2 cellular contexts compared by ENCODE assay signal in genomic region chr6:146300540-146300939, GRCh38.
TF ChIP-seq lines count a peak whose summit lies in the region.

No MANE protein-coding gene starts in this region.

TF ChIP-seq in SK-N-SH treated with all-trans-retinoic acid at 6 μM for 48 hours, 23 proteins besides CTCF, POLR2A, EP300 and RAD21 (continued from another document):
- TF ChIP-seq, protein P1, sequence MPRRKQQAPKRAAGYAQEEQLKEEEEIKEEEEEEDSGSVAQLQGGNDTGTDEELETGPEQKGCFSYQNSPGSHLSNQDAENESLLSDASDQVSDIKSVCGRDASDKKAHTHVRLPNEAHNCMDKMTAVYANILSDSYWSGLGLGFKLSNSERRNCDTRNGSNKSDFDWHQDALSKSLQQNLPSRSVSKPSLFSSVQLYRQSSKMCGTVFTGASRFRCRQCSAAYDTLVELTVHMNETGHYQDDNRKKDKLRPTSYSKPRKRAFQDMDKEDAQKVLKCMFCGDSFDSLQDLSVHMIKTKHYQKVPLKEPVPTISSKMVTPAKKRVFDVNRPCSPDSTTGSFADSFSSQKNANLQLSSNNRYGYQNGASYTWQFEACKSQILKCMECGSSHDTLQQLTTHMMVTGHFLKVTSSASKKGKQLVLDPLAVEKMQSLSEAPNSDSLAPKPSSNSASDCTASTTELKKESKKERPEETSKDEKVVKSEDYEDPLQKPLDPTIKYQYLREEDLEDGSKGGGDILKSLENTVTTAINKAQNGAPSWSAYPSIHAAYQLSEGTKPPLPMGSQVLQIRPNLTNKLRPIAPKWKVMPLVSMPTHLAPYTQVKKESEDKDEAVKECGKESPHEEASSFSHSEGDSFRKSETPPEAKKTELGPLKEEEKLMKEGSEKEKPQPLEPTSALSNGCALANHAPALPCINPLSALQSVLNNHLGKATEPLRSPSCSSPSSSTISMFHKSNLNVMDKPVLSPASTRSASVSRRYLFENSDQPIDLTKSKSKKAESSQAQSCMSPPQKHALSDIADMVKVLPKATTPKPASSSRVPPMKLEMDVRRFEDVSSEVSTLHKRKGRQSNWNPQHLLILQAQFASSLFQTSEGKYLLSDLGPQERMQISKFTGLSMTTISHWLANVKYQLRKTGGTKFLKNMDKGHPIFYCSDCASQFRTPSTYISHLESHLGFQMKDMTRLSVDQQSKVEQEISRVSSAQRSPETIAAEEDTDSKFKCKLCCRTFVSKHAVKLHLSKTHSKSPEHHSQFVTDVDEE (CRISPR knock-in tag; IDR thresholded peaks at IDR 0.05): no peak
- no peak for TF ChIP-seq PPARA (CRISPR knock-in tag; IDR thresholded peaks at IDR 0.05; ENCODE audit: borderline replicate concordance)
- TF ChIP-seq, protein P2, sequence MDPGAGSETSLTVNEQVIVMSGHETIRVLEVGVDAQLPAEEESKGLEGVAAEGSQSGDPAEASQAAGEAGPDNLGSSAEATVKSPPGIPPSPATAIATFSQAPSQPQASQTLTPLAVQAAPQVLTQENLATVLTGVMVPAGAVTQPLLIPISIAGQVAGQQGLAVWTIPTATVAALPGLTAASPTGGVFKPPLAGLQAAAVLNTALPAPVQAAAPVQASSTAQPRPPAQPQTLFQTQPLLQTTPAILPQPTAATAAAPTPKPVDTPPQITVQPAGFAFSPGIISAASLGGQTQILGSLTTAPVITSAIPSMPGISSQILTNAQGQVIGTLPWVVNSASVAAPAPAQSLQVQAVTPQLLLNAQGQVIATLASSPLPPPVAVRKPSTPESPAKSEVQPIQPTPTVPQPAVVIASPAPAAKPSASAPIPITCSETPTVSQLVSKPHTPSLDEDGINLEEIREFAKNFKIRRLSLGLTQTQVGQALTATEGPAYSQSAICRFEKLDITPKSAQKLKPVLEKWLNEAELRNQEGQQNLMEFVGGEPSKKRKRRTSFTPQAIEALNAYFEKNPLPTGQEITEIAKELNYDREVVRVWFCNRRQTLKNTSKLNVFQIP (CRISPR knock-in tag; IDR thresholded peaks at IDR 0.05; ENCODE audit: borderline replicate concordance, low read depth): no peak

TF ChIP-seq in SK-N-SH, 30 proteins besides CTCF, POLR2A, EP300 and RAD21 (continued from another document):
- TF ChIP-seq, protein P3, sequence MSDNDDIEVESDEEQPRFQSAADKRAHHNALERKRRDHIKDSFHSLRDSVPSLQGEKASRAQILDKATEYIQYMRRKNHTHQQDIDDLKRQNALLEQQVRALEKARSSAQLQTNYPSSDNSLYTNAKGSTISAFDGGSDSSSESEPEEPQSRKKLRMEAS (IDR thresholded peaks at IDR 0.05; ENCODE audit: low read depth): no peak
- TF ChIP-seq YY1 (IDR thresholded peaks at IDR 0.05; ENCODE audit: low read depth): no peak
- no peak for TF ChIP-seq TCF12 (IDR thresholded peaks at IDR 0.05)
- TF ChIP-seq RFX5 (IDR thresholded peaks at IDR 0.05; ENCODE audit: low read length): no peak
- no peak for TF ChIP-seq GABPA (IDR thresholded peaks at IDR 0.05; ENCODE audit: low read depth)
- TF ChIP-seq, protein P4, sequence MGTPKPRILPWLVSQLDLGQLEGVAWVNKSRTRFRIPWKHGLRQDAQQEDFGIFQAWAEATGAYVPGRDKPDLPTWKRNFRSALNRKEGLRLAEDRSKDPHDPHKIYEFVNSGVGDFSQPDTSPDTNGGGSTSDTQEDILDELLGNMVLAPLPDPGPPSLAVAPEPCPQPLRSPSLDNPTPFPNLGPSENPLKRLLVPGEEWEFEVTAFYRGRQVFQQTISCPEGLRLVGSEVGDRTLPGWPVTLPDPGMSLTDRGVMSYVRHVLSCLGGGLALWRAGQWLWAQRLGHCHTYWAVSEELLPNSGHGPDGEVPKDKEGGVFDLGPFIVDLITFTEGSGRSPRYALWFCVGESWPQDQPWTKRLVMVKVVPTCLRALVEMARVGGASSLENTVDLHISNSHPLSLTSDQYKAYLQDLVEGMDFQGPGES (IDR thresholded peaks at IDR 0.05; ENCODE audit: low read depth, low read length): no peak
- no peak for TF ChIP-seq JUND (IDR thresholded peaks at IDR 0.05)
- no peak for TF ChIP-seq RXRA (IDR thresholded peaks at IDR 0.05; ENCODE audit: borderline replicate concordance, low read depth)
